Comparison of ENCODE assay signal across 12 cellular contexts in the genomic region with DNA sequence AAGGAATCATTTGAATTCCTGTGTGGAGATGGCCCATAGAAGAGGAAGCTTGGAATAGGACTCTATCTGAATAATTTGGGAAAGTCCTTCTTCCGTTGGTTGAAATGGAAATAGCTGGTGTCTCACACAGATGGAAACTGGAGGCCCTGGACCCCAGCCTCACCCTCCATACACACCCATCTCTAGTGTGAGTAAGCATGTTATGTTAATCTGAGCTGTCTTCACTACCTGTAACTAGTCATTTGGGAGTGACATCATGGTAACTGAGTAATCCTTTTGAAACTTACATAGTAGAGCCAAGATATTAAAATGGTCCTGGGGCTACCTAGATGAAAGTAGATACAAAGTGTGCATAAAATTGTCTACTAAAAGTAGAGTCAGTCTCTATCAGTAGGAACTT.
DNase-seq lines count a peak whose midpoint lies in the region; ATAC-seq and TF ChIP-seq lines count a peak whose summit lies in the region.
"Had no signal": no experiment of that assay in that cellular context is flagged by ENCODE, and none has a peak within 500 bp of the region (broad histone marks: within the 10 kb centered on the region; RNA-seq: fewer than 3 reads in every experiment).

No MANE protein-coding gene starts in this region.

- peak overlapping the region; percentile 94; the same call in 1 of the 2 replicates for H4K91ac ChIP-seq in IMR-90 (ENCODE audit: insufficient read depth, low read depth, low read length)

- H3K56ac ChIP-seq in IMR-90 (ENCODE audit: extremely low read depth, insufficient read depth, low read length), result no peak overlapping the region

- no peak for TF ChIP-seq POLR2A in IMR-90 (IDR thresholded peaks at IDR 0.05; ENCODE audit: low read depth, low read length)

- no peak overlapping the region; the same call in 1 of the 2 replicates for H4K5ac ChIP-seq in IMR-90 (ENCODE audit: low read depth, low read length)

- peak overlapping the region in 1 of 10 donors; percentile 20 for H3K27ac Mint-ChIP-seq in naive thymus-derived CD8-positive, alpha-beta T cell

- no peaks in the 10 kb centered on the region for H3K27me3 Mint-ChIP-seq in naive thymus-derived CD8-positive, alpha-beta T cell
- H3K27me3 Mint-ChIP-seq: T-cell had no signal

- TF ChIP-seq CTCF in IMR-90 (conservative IDR thresholded peaks at IDR 0.05; ENCODE audit: low read depth, low read length) (no peak), brain microvascular endothelial cell (IDR thresholded peaks at IDR 0.05; ENCODE audit: low read depth, low read length, missing control alignments) (no peak)

- no peak overlapping the region for H3K9ac ChIP-seq in IMR-90 (ENCODE audit: low read depth, low read length)
- H3K9ac ChIP-seq: BLaER1 treated with 17β-estradiol and CSF1 and Interleukin-3, amounts not matched to agents 10 nM and 100 nM had no signal

- H2BK120ac ChIP-seq in IMR-90 (ENCODE audit: low read depth, low read length), result peak overlapping the region; percentile 98; the same call in 1 of the 2 replicates

- no CpG with 5 or more reads among the region's 1 CpG for WGBS in IMR-90 (ENCODE audit: extremely low coverage in 2 of 2, insufficient read length in 1 of 2), 2 experiments

- no peak overlapping the region for H2AFZ ChIP-seq in IMR-90 (replicated peaks; ENCODE audit: low read length, poor library complexity)

- no TSS peak for BruUV-seq in IMR-90 (replicated peaks; lab: Mats Ljungman, UMichigan)

- intact Hi-C loops in IMR-90 (cut with micrococcal nuclease), result no loop called here
- intact Hi-C loops in posterior cingulate gyrus (cut with DNase I), result no loop called here

- H3K9me3 Mint-ChIP-seq in naive thymus-derived CD8-positive, alpha-beta T cell, result no peaks in the 10 kb centered on the region
- H3K9me3 Mint-ChIP-seq: T-cell had no signal

- H3K4me3 ChIP-seq in IMR-90 (ENCODE audit: insufficient read depth, low read depth, low read length) (no peak overlapping the region), brain microvascular endothelial cell (ENCODE audit: low read depth, low read length) (no peak overlapping the region)
- no peak overlapping the region for H3K4me3 ChIP-seq in effector memory CD4-positive, alpha-beta T cell (ENCODE audit: insufficient read depth, low read depth, low read length, poor library complexity, severe bottlenecking)
- H3K4me3 ChIP-seq: BLaER1 treated with 17β-estradiol and CSF1 and Interleukin-3, amounts not matched to agents 10 nM and 100 nM had no signal

- H3K4me1 ChIP-seq in IMR-90 (ENCODE audit: control insufficient read depth, insufficient read depth, low read length), result peaks cover 21% of the 10 kb centered on the region
- H3K4me1 ChIP-seq in effector memory CD4-positive, alpha-beta T cell (ENCODE audit: control insufficient read depth, insufficient read depth, low read length, poor library complexity, severe bottlenecking), result peaks cover 10% of the 10 kb centered on the region

- H2BK20ac ChIP-seq in IMR-90 (ENCODE audit: low read depth, low read length), result peak overlapping the region; percentile 95; the same call in 1 of the 2 replicates

- no peaks in the 10 kb centered on the region for H3K9me3 ChIP-seq in IMR-90 (ENCODE audit: control insufficient read depth, insufficient read depth, low read length)
- no peaks in the 10 kb centered on the region for H3K9me3 ChIP-seq in effector memory CD4-positive, alpha-beta T cell (ENCODE audit: control insufficient read depth, low read length)
- H3K9me3 ChIP-seq: BLaER1 treated with 17β-estradiol and CSF1 and Interleukin-3, amounts not matched to agents 10 nM and 100 nM had no signal

- H4K8ac ChIP-seq in IMR-90 (ENCODE audit: low read depth in 2 of 2, low read length in 2 of 2), result peak overlapping the region; percentile 86 to 98; a peak in 3 of 4 replicates

- peaks cover 0 to 3% (median 0%) of the 10 kb centered on the region in 3 donors for H3K36me3 Mint-ChIP-seq in naive thymus-derived CD8-positive, alpha-beta T cell

- CTCF ChIA-PET in IMR-90 (lab: Yijun Ruan, JAX), result no interaction called here

- no peaks in the 10 kb centered on the region for H3K36me3 ChIP-seq in IMR-90 (ENCODE audit: control insufficient read depth, insufficient read depth, low read length)
- H3K36me3 ChIP-seq in brain microvascular endothelial cell (replicated peaks), result no peaks in the 10 kb centered on the region
- no peaks in the 10 kb centered on the region for H3K36me3 ChIP-seq in effector memory CD4-positive, alpha-beta T cell (ENCODE audit: control insufficient read depth, insufficient read depth, low read length)
- H3K36me3 ChIP-seq: BLaER1 treated with 17β-estradiol and CSF1 and Interleukin-3, amounts not matched to agents 10 nM and 100 nM had no signal

- H3K27me3 ChIP-seq in IMR-90 (ENCODE audit: control insufficient read depth, insufficient read depth, low read length) (no peaks in the 10 kb centered on the region), brain microvascular endothelial cell (replicated peaks) (no peaks in the 10 kb centered on the region)
- H3K27me3 ChIP-seq in effector memory CD4-positive, alpha-beta T cell (replicated peaks; ENCODE audit: control insufficient read depth, insufficient read depth, low read length, poor library complexity, severe bottlenecking), result no peaks in the 10 kb centered on the region
- H3K27me3 ChIP-seq: BLaER1 treated with 17β-estradiol and CSF1 and Interleukin-3, amounts not matched to agents 10 nM and 100 nM had no signal

- H3K14ac ChIP-seq in IMR-90 (replicated peaks; ENCODE audit: low read depth, low read length), result peak overlapping the region; percentile 56

- peaks cover 8% of the 10 kb centered on the region; the same call in 1 of the 2 replicates for H3K9me1 ChIP-seq in IMR-90 (ENCODE audit: insufficient read depth, low read length)

- no peak for ATAC-seq in IMR-90 (ENCODE audit: low read depth)
- ATAC-seq in naive thymus-derived CD8-positive, alpha-beta T cell, result no peak
- ATAC-seq: T-cell had no signal

- no peaks in the 10 kb centered on the region for H4K20me1 ChIP-seq in IMR-90 (ENCODE audit: insufficient read depth, low read length)
- H4K20me1 ChIP-seq: BLaER1 treated with 17β-estradiol and CSF1 and Interleukin-3, amounts not matched to agents 10 nM and 100 nM had no signal

- H3K4me1 Mint-ChIP-seq in naive thymus-derived CD8-positive, alpha-beta T cell, result peaks cover 44 to 77% (median 70%) of the 10 kb centered on the region in 4 donors

- H2AK9ac ChIP-seq in IMR-90 (replicated peaks; ENCODE audit: low read depth, low read length, poor library complexity), result no peak overlapping the region

- POLR2A ChIA-PET in IMR-90 (lab: Charles Lee; ENCODE audit: unreplicated experiment), result interaction anchor here (0.6 kb wide), 1 partner anchor 1213 kb away, joined by 4 read pairs; no protein-coding TSS in a partner anchor
- POLR2A ChIA-PET in naive thymus-derived CD8-positive, alpha-beta T cell (lab: Charles Lee), result no interaction called here

- H2BK5ac ChIP-seq in IMR-90 (ENCODE audit: low read depth, low read length, poor library complexity, severe bottlenecking), result peak overlapping the region; percentile 78

- H2BK15ac ChIP-seq in IMR-90 (ENCODE audit: low read depth, low read length), result peak overlapping the region; percentile 86

- no peak overlapping the region; the same call in 1 of the 2 replicates for H3K18ac ChIP-seq in IMR-90 (ENCODE audit: low read depth, low read length)

- peak overlapping the region; percentile 53; the same call in 1 of the 2 replicates for H2AK5ac ChIP-seq in IMR-90 (ENCODE audit: low read depth, low read length)

- no peak for TF ChIP-seq RAD21 in IMR-90 (IDR thresholded peaks at IDR 0.05; ENCODE audit: low read length)

- in situ Hi-C loops in ACHN (cut with HindIII; ENCODE audit: low pct_ligation_motif_present, low pct_unique_long_range_greater_than_20kb, low sequenced_read_pairs), result no loop called here
- in situ Hi-C loops in IMR-90 (cut with MboI; ENCODE audit: low sequenced_read_pairs), result no loop called here
- in situ Hi-C loops in brain microvascular endothelial cell (cut with HindIII; ENCODE audit: low pct_ligation_motif_present, low sequenced_read_pairs), result no loop called here

- H3K4me2 ChIP-seq in IMR-90 (ENCODE audit: low read depth, low read length), result no peak overlapping the region

- dilution Hi-C loops in IMR-90 (cut with HindIII; ENCODE audit: low sequenced_read_pairs, unreplicated experiment), result no loop called here

- DNase-seq in ACHN (peak; percentile 41), IMR-90 (peak; percentile 58), brain microvascular endothelial cell (no peak), myocyte (ENCODE audit: low read depth) (peak; percentile 24), posterior cingulate gyrus (no peak), NCI-H1930 (lab: John Stamatoyannopoulos, UW) (no peak)
- no peak for DNase-seq in naive thymus-derived CD8-positive, alpha-beta T cell
- DNase-seq in effector memory CD4-positive, alpha-beta T cell, result no peak
- DNase-seq: NCI-H1436; NK-92 treated with Interleukin-12 subunit alpha and Interleukin-12 subunit beta, amount 100 ng/mL, for 24 hours; T-cell had no signal

- H3K4ac ChIP-seq in IMR-90 (ENCODE audit: low read depth, low read length), result peak overlapping the region; percentile 98; the same call in 1 of the 2 replicates

- H3K23ac ChIP-seq in IMR-90 (ENCODE audit: low read depth, low read length), result peak overlapping the region; percentile 73

- H3K79me1 ChIP-seq in IMR-90 (ENCODE audit: low read depth in 1 of 2, low read length in 2 of 2), result peaks cover 14 to 60% of the 10 kb centered on the region in 2 experiments

- H3K4me3 Mint-ChIP-seq in naive thymus-derived CD8-positive, alpha-beta T cell, result peak overlapping the region in 1 of 10 donors; percentile 2
- H3K4me3 Mint-ChIP-seq: T-cell had no signal

- H3K27ac ChIP-seq in IMR-90 (ENCODE audit: insufficient read depth, low read length) (no peak overlapping the region), brain microvascular endothelial cell (peak overlapping the region; percentile 86)
- no peak overlapping the region for H3K27ac ChIP-seq in effector memory CD4-positive, alpha-beta T cell (ENCODE audit: insufficient read depth, low read length, poor library complexity, severe bottlenecking)

TF ChIP-seq in IMR-90, 13 proteins besides CTCF, POLR2A, EP300 and RAD21 (continues in another document):
- TF ChIP-seq MAZ (IDR thresholded peaks at IDR 0.05; ENCODE audit: borderline replicate concordance, low read depth, low read length) (no peak), FOS (IDR thresholded peaks at IDR 0.05; ENCODE audit: low read depth, low read length) (no peak), CHD1 (IDR thresholded peaks at IDR 0.05; ENCODE audit: low read depth, low read length) (no peak), CEBPB (IDR thresholded peaks at IDR 0.05; ENCODE audit: low read depth, low read length) (no peak), BHLHE40 (IDR thresholded peaks at IDR 0.05; ENCODE audit: low read depth, low read length) (no peak), RFX5 (IDR thresholded peaks at IDR 0.05; ENCODE audit: low read depth, low read length) (no peak)
- TF ChIP-seq, protein P1, sequence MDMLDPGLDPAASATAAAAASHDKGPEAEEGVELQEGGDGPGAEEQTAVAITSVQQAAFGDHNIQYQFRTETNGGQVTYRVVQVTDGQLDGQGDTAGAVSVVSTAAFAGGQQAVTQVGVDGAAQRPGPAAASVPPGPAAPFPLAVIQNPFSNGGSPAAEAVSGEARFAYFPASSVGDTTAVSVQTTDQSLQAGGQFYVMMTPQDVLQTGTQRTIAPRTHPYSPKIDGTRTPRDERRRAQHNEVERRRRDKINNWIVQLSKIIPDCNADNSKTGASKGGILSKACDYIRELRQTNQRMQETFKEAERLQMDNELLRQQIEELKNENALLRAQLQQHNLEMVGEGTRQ (IDR thresholded peaks at IDR 0.05; ENCODE audit: low read depth, low read length), result no peak

Comparison
In these comparisons a context has a peak if more than half of its experiments do, and no peak if none do; other contexts are left out.
1. DNase-seq: peak in ACHN (single experiment), IMR-90 (single experiment) and myocyte (single experiment); none in brain microvascular endothelial cell (single experiment), naive thymus-derived CD8-positive, alpha-beta T cell (0 of 10), posterior cingulate gyrus (0 of 10), effector memory CD4-positive, alpha-beta T cell (0 of 3) and NCI-H1930 (0 of 2).